In the genomic region with DNA sequence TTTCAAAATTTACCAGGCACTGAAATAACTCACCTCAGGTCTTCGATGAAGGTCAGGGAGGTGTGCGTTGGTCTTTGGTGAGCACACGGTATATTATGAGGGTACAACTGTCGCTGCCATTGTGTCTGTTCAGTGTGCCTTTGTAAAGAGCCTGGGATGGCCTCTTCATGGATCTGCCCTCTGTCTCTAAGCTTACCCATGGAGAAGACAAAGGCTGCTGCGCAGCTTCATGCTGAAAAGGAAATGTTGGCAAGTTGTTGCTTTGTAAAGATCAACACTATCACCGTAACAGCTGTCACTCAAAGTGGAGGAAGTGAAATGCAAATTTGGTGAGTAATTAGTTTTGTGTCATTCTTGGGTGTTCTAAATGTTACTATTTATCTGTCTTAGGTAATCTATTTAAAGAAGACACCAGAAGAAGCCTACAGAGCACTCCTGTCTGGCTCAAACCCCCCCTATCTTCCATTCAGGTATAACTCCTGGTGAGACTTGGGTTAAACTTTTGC, we compare ENCODE assay signal across 10 cellular contexts.
A peak's percentile ranks its signal among the peaks of the same experiment; 100 is the strongest.
DNase-seq lines count a peak whose midpoint lies in the region; ATAC-seq and FAIRE-seq lines count a peak whose summit lies in the region.
"Had no signal": no experiment of that assay in that cellular context is flagged by ENCODE, and none has a peak within 500 bp of the region (broad histone marks: within the 10 kb centered on the region; RNA-seq: fewer than 3 reads in every experiment).

No MANE protein-coding gene starts in this region.

- intact Hi-C loops in posterior cingulate gyrus (cut with DNase I), result no loop called here

- no peaks in the 10 kb centered on the region for H3K27me3 Mint-ChIP-seq in effector memory CD8-positive, alpha-beta T cell

- peak overlapping the region; percentile 36 to 81 for H3K27ac Mint-ChIP-seq in effector memory CD8-positive, alpha-beta T cell

- FAIRE-seq in GM18507 (lab: Jason Lieb, UNC), result peak; percentile 63

- H3K4me1 Mint-ChIP-seq in effector memory CD8-positive, alpha-beta T cell (ENCODE audit: low read depth in 2 of 2), result peaks cover 21 to 31% of the 10 kb centered on the region in 2 donors

- peak; percentile 84 for ATAC-seq in GM21529 (IDR thresholded peaks at IDR 0.05; ENCODE audit: unreplicated experiment)
- ATAC-seq in HG03520 (IDR thresholded peaks at IDR 0.05; ENCODE audit: unreplicated experiment), result peak; percentile 76
- ATAC-seq in effector memory CD8-positive, alpha-beta T cell (replicated peaks), result peak; percentile 65
- no peak for ATAC-seq in GM21528 (IDR thresholded peaks at IDR 0.05; ENCODE audit: low FRiP score, unreplicated experiment)

- DNase-seq in GM18507 (ENCODE audit: extremely low spot score, insufficient read length, low read depth) (no peak), A172 (ENCODE audit: low spot score) (no peak), SHP77 (lab: John Stamatoyannopoulos, UW) (no peak), posterior cingulate gyrus (no peak)
- no peak for DNase-seq in effector memory CD8-positive, alpha-beta T cell
- DNase-seq: NCI-H1417 treated with DMSO at 0.1 percent for 48 hours, ovary had no signal

- H3K4me3 Mint-ChIP-seq in effector memory CD8-positive, alpha-beta T cell, result peak overlapping the region; percentile 64 to 73

- H3K36me3 Mint-ChIP-seq in effector memory CD8-positive, alpha-beta T cell (ENCODE audit: insufficient read depth), result peaks cover 8% of the 10 kb centered on the region

- no peaks in the 10 kb centered on the region for H3K9me3 Mint-ChIP-seq in effector memory CD8-positive, alpha-beta T cell
